9 cellular contexts compared by ENCODE assay signal in the genomic region with DNA sequence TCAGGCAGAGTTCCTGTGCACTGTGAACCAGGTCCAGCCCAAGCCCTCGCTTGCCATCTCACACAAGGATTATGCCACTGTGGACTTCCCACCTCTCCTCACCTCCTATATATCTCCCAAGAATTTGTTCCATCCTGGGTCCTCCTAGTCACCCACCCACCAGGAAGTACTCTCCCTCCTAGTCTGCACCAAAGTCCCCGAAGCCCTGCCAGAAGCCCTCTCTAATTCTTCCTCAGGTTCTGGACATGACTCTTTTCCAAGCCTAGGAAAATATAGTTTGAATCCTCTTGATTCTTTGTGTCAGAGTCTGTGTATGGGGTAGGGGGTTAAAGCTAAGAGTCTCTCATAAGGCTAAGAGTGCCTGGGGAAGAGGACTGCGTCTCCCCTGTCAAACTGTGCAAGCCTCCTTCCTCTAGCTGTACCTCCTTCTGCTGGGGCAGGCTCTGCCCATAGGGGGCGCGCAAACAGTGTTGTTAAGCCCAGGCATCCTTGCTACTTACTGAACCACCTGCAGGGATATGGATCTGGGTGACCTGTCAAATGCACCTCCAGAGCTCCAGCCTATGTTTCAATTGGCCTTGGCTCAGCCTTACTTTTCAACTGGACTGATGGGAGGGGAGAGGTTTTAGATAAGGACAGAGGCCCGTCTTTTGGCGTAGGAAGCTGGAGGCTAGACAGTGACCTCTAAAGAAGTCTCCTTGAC. TPM values are rescaled to one million over a fixed set of nuclear protein-coding genes. Genes with fewer than 3 reads are reported as not detected.
DNase-seq lines count a peak whose midpoint lies in the region; ATAC-seq, FAIRE-seq and TF ChIP-seq lines count a peak whose summit lies in the region.
"Had no signal": no experiment of that assay in that cellular context is flagged by ENCODE, and none has a peak within 500 bp of the region (broad histone marks: within the 10 kb centered on the region; RNA-seq: fewer than 3 reads in every experiment).

No MANE protein-coding gene starts in this region.

- H3K27ac ChIP-seq in astrocyte (ENCODE audit: low read depth, low read length): no peak overlapping the region

- peaks cover 11% of the 10 kb centered on the region for H3K4me1 ChIP-seq in astrocyte (ENCODE audit: insufficient read depth, low read length)

- H3K4me1 Mint-ChIP-seq in astrocyte (ENCODE audit: low read depth, unreplicated experiment): peaks cover 4% of the 10 kb centered on the region

- H2AFZ ChIP-seq in astrocyte (ENCODE audit: low read depth, low read length): no peak overlapping the region

- H3K36me3 Mint-ChIP-seq in astrocyte (ENCODE audit: low read depth, unreplicated experiment): no peaks in the 10 kb centered on the region

- no peaks in the 10 kb centered on the region for H3K9me3 ChIP-seq in astrocyte (ENCODE audit: insufficient read depth, low read depth, low read length)

- peaks cover 22% of the 10 kb centered on the region for H3K27me3 ChIP-seq in astrocyte (ENCODE audit: insufficient read depth, low read length)

- no peaks in the 10 kb centered on the region for H3K36me3 ChIP-seq in astrocyte (ENCODE audit: insufficient read depth, low read length)

- H3K9me3 Mint-ChIP-seq in astrocyte (ENCODE audit: unreplicated experiment): no peaks in the 10 kb centered on the region

- H3K27ac Mint-ChIP-seq in astrocyte (ENCODE audit: unreplicated experiment): no peak overlapping the region

- peaks cover 78% of the 10 kb centered on the region for H3K27me3 Mint-ChIP-seq in astrocyte (ENCODE audit: low read depth, unreplicated experiment)

- no peak overlapping the region for H3K9ac ChIP-seq in astrocyte (ENCODE audit: low read length)

- H3K4me2 ChIP-seq in astrocyte (ENCODE audit: low read length): peak overlapping the region; percentile 37

- peaks cover 7% of the 10 kb centered on the region for H4K20me1 ChIP-seq in astrocyte (ENCODE audit: insufficient read depth, low read length)

- no peak overlapping the region for H3K4me3 ChIP-seq in astrocyte (ENCODE audit: insufficient read depth, low read depth, low read length)

- DNase-seq in NCI-H446 (lab: John Stamatoyannopoulos, UW) (peak; percentile 22 to 57), NCI-H446 treated with DMSO at 0.1 percent for 48 hours (lab: John Stamatoyannopoulos, UW) (no peak), NCI-H1436 treated with DMSO at 0.1 percent for 48 hours (lab: John Stamatoyannopoulos, UW) (peak; percentile 28), T-helper 22 cell (ENCODE audit: low read depth) (peak; percentile 40), astrocyte (ENCODE audit: low read depth) (peak; percentile 28), iPS-NIHi7 (ENCODE audit: extremely low spot score) (peak; percentile 92)
- DNase-seq in stimulated activated CD4-positive, alpha-beta T cell treated with anti-CD3 and anti-CD28 coated beads, Interleukin-1b, Interleukin-23, amount 100 ng/mL, for 1 hour (ENCODE audit: low read depth in 2 of 2): peak; percentile 57 to 68

- no peak for ATAC-seq in HG03097 (IDR thresholded peaks at IDR 0.05; ENCODE audit: low FRiP score, unreplicated experiment)

- no peak for FAIRE-seq in astrocyte (lab: Jason Lieb, UNC)

- no peaks in the 10 kb centered on the region for H3K79me2 ChIP-seq in astrocyte (ENCODE audit: insufficient read depth, low read length)

- TF ChIP-seq CTCF in astrocyte (IDR thresholded peaks at IDR 0.05; ENCODE audit: insufficient read depth, low read depth, low read length): peak; percentile 81

- H3K4me3 Mint-ChIP-seq in astrocyte (ENCODE audit: unreplicated experiment): no peak overlapping the region

RNA-seq across cellular contexts. Expression of gene DLX4, which starts 16.6 kb away (rescaled TPM):
- total RNA-seq in astrocyte: not detected in 2 replicates

RNA-seq across cellular contexts. Expression of gene DLX3, which starts 42.7 kb away (rescaled TPM):
- total RNA-seq in astrocyte: 1.00 and 1.2 TPM in 2 replicates
- total RNA-seq: mononuclear cell had no signal
